8 cellular contexts compared by ENCODE assay signal in the genomic region with DNA sequence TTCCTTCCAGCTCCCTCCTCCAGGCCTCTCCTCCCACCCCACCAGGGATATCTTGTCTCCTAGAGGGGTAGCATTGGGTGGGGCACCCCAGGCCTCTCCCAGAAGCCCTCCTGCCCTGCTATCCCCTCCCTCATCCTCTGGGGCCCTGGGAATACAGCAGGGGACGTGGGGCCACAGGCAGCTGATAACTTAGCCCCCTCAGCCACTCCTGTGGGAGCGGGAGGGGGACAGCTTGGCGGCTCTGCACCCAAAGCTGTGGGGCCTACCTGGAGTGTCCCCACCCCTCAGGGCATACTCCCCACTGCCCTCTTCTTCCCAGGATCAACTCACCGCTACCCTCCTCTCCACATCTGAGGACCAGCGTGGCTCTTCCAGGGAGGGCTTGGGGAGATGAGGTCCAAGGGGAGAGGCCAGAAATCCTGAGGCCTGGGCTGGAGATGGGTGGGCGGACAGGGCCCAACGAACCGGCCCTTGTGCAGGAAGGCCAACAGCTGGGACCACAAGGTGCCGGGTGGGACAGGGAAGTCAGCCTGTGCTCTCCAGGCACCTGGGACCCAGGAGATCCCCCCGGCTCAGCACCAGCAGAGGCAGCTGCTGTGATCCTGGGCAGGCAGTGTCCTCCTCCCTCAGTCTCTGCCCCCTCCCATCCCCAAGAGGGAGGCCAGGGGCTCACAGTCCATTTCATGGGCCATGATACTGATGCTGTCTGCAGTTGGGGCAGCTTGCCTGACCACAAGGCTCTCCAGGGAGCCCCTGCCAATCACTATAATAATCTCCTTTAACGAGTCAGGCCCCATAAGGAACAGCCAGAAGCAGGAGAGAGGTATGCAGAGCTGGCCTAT. TPM values are rescaled to one million over a fixed set of nuclear protein-coding genes. Genes with fewer than 3 reads are reported as not detected.
DNase-seq lines count a peak whose midpoint lies in the region; ATAC-seq and TF ChIP-seq lines count a peak whose summit lies in the region.

No MANE protein-coding gene starts in this region.

- peaks cover 40% of the 10 kb centered on the region for H3K4me1 ChIP-seq in left ventricle myocardium inferior

- CTCF ChIA-PET in activated CD8-positive, alpha-beta T cell treated with anti-CD3 and anti-CD28 coated beads, Interleukin-2, amount 10 ng/mL, durations not matched to agents 7 days and 5 days (lab: Charles Lee), result interaction anchor here (1.5 to 1.7 kb wide), 2 partner anchors 29 to 116 kb away, joined by 4 to 5 read pairs; no protein-coding TSS in a partner anchor

- H3K9me3 ChIP-seq in left ventricle myocardium inferior (replicated peaks), result no peaks in the 10 kb centered on the region

- POLR2A ChIA-PET in activated CD8-positive, alpha-beta T cell treated with anti-CD3 and anti-CD28 coated beads, Interleukin-2, amount 10 ng/mL, durations not matched to agents 7 days and 5 days (lab: Charles Lee), result interaction anchor here (0.6 to 1.9 kb wide), 7 partner anchors 20 to 682 kb away, joined by 3 to 7 read pairs (median 5); no protein-coding TSS in a partner anchor

- no peak overlapping the region for H3K4me3 ChIP-seq in left ventricle myocardium inferior

- H3K27me3 Mint-ChIP-seq in HFFc6 (ENCODE audit: insufficient read depth), result peaks cover 99% of the 10 kb centered on the region
- H3K27me3 Mint-ChIP-seq in activated CD8-positive, alpha-beta T cell treated with anti-CD3 and anti-CD28 coated beads, Interleukin-2, amount 10 ng/mL, durations not matched to agents 7 days and 5 days (ENCODE audit: low read depth), result no peaks in the 10 kb centered on the region
- H3K27me3 Mint-ChIP-seq in stimulated activated naive B cell treated with anti-CD40 and anti-IgM and Interleukin-4, amounts not matched to agents 10 μg/mL and 1 μg/mL and 100 μg/mL, for 72 hours, result no peaks in the 10 kb centered on the region

- peak; percentile 5 for ATAC-seq in activated CD8-positive, alpha-beta T cell treated with anti-CD3 and anti-CD28 coated beads, Interleukin-2, amount 10 ng/mL, durations not matched to agents 7 days and 5 days
- peak; percentile 5 to 15 for ATAC-seq in stimulated activated naive B cell treated with anti-CD40 and anti-IgM and Interleukin-4, amounts not matched to agents 10 μg/mL and 1 μg/mL and 100 μg/mL, for 72 hours (replicated peaks)

- TF ChIP-seq CTCF in HFFc6 (IDR thresholded peaks at IDR 0.05) (no peak), left ventricle myocardium inferior (IDR thresholded peaks at IDR 0.05; ENCODE audit: borderline replicate concordance) (no peak)

- DNase-seq in HFFc6, result peak; percentile 62
- no peak for DNase-seq in activated CD8-positive, alpha-beta T cell treated with anti-CD3 and anti-CD28 coated beads, Interleukin-2, amount 10 ng/mL, durations not matched to agents 7 days and 5 days
- no peak for DNase-seq in left ventricle myocardium inferior
- no peak for DNase-seq in stimulated activated naive B cell treated with anti-CD40 and anti-IgM and Interleukin-4, amounts not matched to agents 10 μg/mL and 1 μg/mL and 100 μg/mL, for 72 hours
- DNase-seq in putamen (ENCODE audit: low spot score), result no peak
- DNase-seq in NCI-H2171 (lab: John Stamatoyannopoulos, UW), result no peak
- no peak for DNase-seq in NCI-H526 treated with DMSO at 0.1 percent for 48 hours (lab: John Stamatoyannopoulos, UW)
- DNase-seq in stimulated activated CD4-positive, alpha-beta T cell treated with anti-CD3 and anti-CD28 coated beads, Interleukin-15, amount 100 ng/mL, for 24 hours, result no peak

- H3K4me3 Mint-ChIP-seq in HFFc6, result peak overlapping the region; percentile 82
- no peak overlapping the region for H3K4me3 Mint-ChIP-seq in activated CD8-positive, alpha-beta T cell treated with anti-CD3 and anti-CD28 coated beads, Interleukin-2, amount 10 ng/mL, durations not matched to agents 7 days and 5 days
- H3K4me3 Mint-ChIP-seq in stimulated activated naive B cell treated with anti-CD40 and anti-IgM and Interleukin-4, amounts not matched to agents 10 μg/mL and 1 μg/mL and 100 μg/mL, for 72 hours, result peak overlapping the region; percentile 47 to 68

- H3K27me3 ChIP-seq in left ventricle myocardium inferior (ENCODE audit: low read depth), result no peaks in the 10 kb centered on the region

- H3K36me3 ChIP-seq in left ventricle myocardium inferior, result peaks cover 34% of the 10 kb centered on the region

- intact Hi-C loops in left ventricle myocardium inferior (cut with micrococcal nuclease), result no loop called here

- peaks cover 90% of the 10 kb centered on the region for H3K9me3 Mint-ChIP-seq in HFFc6
- no peaks in the 10 kb centered on the region for H3K9me3 Mint-ChIP-seq in activated CD8-positive, alpha-beta T cell treated with anti-CD3 and anti-CD28 coated beads, Interleukin-2, amount 10 ng/mL, durations not matched to agents 7 days and 5 days (ENCODE audit: insufficient read depth)
- H3K9me3 Mint-ChIP-seq in stimulated activated naive B cell treated with anti-CD40 and anti-IgM and Interleukin-4, amounts not matched to agents 10 μg/mL and 1 μg/mL and 100 μg/mL, for 72 hours, result peaks cover 0 to 2% of the 10 kb centered on the region in 2 donors

- H3K27ac Mint-ChIP-seq in HFFc6, result peak overlapping the region; percentile 92
- H3K27ac Mint-ChIP-seq in activated CD8-positive, alpha-beta T cell treated with anti-CD3 and anti-CD28 coated beads, Interleukin-2, amount 10 ng/mL, durations not matched to agents 7 days and 5 days, result peak overlapping the region; percentile 66
- H3K27ac Mint-ChIP-seq in stimulated activated naive B cell treated with anti-CD40 and anti-IgM and Interleukin-4, amounts not matched to agents 10 μg/mL and 1 μg/mL and 100 μg/mL, for 72 hours, result peak overlapping the region; percentile 85

- H3K4me1 Mint-ChIP-seq in HFFc6 (ENCODE audit: low read depth), result peaks cover 76% of the 10 kb centered on the region
- peaks cover 31% of the 10 kb centered on the region for H3K4me1 Mint-ChIP-seq in activated CD8-positive, alpha-beta T cell treated with anti-CD3 and anti-CD28 coated beads, Interleukin-2, amount 10 ng/mL, durations not matched to agents 7 days and 5 days (ENCODE audit: low read depth)
- H3K4me1 Mint-ChIP-seq in stimulated activated naive B cell treated with anti-CD40 and anti-IgM and Interleukin-4, amounts not matched to agents 10 μg/mL and 1 μg/mL and 100 μg/mL, for 72 hours, result peaks cover 53 to 84% of the 10 kb centered on the region in 2 donors

- peak overlapping the region; percentile 73 for H3K27ac ChIP-seq in left ventricle myocardium inferior (replicated peaks)

- H3K36me3 Mint-ChIP-seq in HFFc6 (ENCODE audit: low read depth), result peaks cover 70% of the 10 kb centered on the region
- peaks cover 23% of the 10 kb centered on the region for H3K36me3 Mint-ChIP-seq in activated CD8-positive, alpha-beta T cell treated with anti-CD3 and anti-CD28 coated beads, Interleukin-2, amount 10 ng/mL, durations not matched to agents 7 days and 5 days (ENCODE audit: low read depth)
- peaks cover 16 to 34% of the 10 kb centered on the region in 2 donors for H3K36me3 Mint-ChIP-seq in stimulated activated naive B cell treated with anti-CD40 and anti-IgM and Interleukin-4, amounts not matched to agents 10 μg/mL and 1 μg/mL and 100 μg/mL, for 72 hours

RNA-seq across cellular contexts. Expression of gene NEAT1, which starts 23.2 kb away (rescaled TPM):
- 100 to 1,000 TPM; 185 to 250 (median 213) TPM for total RNA-seq in HFFc6 (2021; fragmentation: NEBNext Ultra II Directional; extraction: Animal tissue kit (Norgen Biotek cat#: 25700))
- total RNA-seq in activated CD8-positive, alpha-beta T cell treated with anti-CD3 and anti-CD28 coated beads, Interleukin-2, amount 10 ng/mL, durations not matched to agents 7 days and 5 days, result 100 to 1,000 TPM; 212 to 254 TPM
- 405 TPM for total RNA-seq in left ventricle myocardium inferior

RNA-seq across cellular contexts. Expression of gene MALAT1, which starts 53.0 kb away (rescaled TPM):
- total RNA-seq in HFFc6 (2021; fragmentation: NEBNext Ultra II Directional; extraction: Animal tissue kit (Norgen Biotek cat#: 25700)), result 1,000 to 10,000 TPM; 3,136 to 4,087 (median 3,570) TPM
- 1,000 to 10,000 TPM; 3,822 to 4,094 TPM for total RNA-seq in activated CD8-positive, alpha-beta T cell treated with anti-CD3 and anti-CD28 coated beads, Interleukin-2, amount 10 ng/mL, durations not matched to agents 7 days and 5 days
- 6,576 TPM for total RNA-seq in left ventricle myocardium inferior

RNA-seq across cellular contexts. Expression of gene FRMD8, which starts 59.4 kb away (rescaled TPM):
- total RNA-seq in HFFc6 (2021; fragmentation: NEBNext Ultra II Directional; extraction: Animal tissue kit (Norgen Biotek cat#: 25700)), result 10 to 100 TPM; 22.4 to 28.5 (median 27.1) TPM
- total RNA-seq in activated CD8-positive, alpha-beta T cell treated with anti-CD3 and anti-CD28 coated beads, Interleukin-2, amount 10 ng/mL, durations not matched to agents 7 days and 5 days, result 10 to 100 TPM; 51.0 to 54.7 TPM
- 8.4 TPM for total RNA-seq in left ventricle myocardium inferior
